In the genomic region with DNA sequence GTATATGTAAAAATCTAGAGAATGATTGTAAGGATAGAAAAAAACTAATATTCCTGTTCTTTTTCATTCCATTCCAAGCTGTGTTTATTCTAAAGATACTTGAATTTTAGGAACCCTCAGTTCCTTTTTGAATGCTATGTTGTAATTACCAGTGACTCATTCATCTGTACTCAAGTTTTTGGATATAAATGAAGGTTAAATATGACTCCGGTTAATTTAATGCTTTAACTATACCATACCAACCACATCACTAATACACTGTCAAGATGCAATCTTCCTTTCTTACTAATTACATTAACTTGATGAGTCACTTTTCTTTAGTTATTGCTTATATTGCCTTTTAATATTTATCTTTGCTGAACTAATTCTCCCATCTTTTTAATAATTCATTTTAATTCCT, we compare ENCODE assay signal across 17 cellular contexts.
A peak's percentile ranks its signal among the peaks of the same experiment; 100 is the strongest.
DNase-seq lines count a peak whose midpoint lies in the region; ATAC-seq and TF ChIP-seq lines count a peak whose summit lies in the region.
"Had no signal": no experiment of that assay in that cellular context is flagged by ENCODE, and none has a peak within 500 bp of the region (broad histone marks: within the 10 kb centered on the region; RNA-seq: fewer than 3 reads in every experiment).

No MANE protein-coding gene starts in this region.

- H3K4me3 ChIP-seq in epithelial cell of esophagus (ENCODE audit: low read length), result no peak overlapping the region
- H3K4me3 ChIP-seq: body of pancreas, heart right ventricle, skin epidermis had no signal

- TF ChIP-seq CTCF in epithelial cell of esophagus (IDR thresholded peaks at IDR 0.05; ENCODE audit: insufficient read depth, low read depth, low read length, missing control alignments), result no peak

- DNase-seq in EH (ENCODE audit: low read depth), result peak; percentile 92
- peak; percentile 74 for DNase-seq in NOMO-1 treated with DMSO at 0.1 percent for 48 hours (lab: John Stamatoyannopoulos, UW; ENCODE audit: unreplicated experiment)
- DNase-seq in epithelial cell of esophagus (ENCODE audit: low read depth), result peak; percentile 65
- DNase-seq in putamen (ENCODE audit: low spot score), result peak; percentile 35
- no peak for DNase-seq in medulla oblongata (ENCODE audit: extremely low spot score)
- no peak for DNase-seq in effector memory CD8-positive, alpha-beta T cell
- DNase-seq in NCI-H1092 (lab: John Stamatoyannopoulos, UW), result no peak
- DNase-seq: body of pancreas; effector CD8-positive, alpha-beta T cell; heart right ventricle; NCI-H1417 treated with DMSO at 0.1 percent for 48 hours; NCI-H524 treated with DMSO at 0.1 percent for 48 hours; T-helper 9 cell had no signal

- no peak overlapping the region for H3K27ac Mint-ChIP-seq in effector memory CD8-positive, alpha-beta T cell
- H3K27ac Mint-ChIP-seq: natural killer cell treated with Interleukin-12 subunit alpha and Interleukin-12 subunit beta and Interleukin-15 and Interleukin-18, amount 100 ng/mL, for 72 hours had no signal

- ATAC-seq in GM21529 (IDR thresholded peaks at IDR 0.05; ENCODE audit: unreplicated experiment), result no peak
- no peak for ATAC-seq in effector memory CD8-positive, alpha-beta T cell (replicated peaks)
- ATAC-seq: body of pancreas; heart right ventricle; natural killer cell treated with Interleukin-12 subunit alpha and Interleukin-12 subunit beta and Interleukin-15 and Interleukin-18, amount 100 ng/mL, for 72 hours; Right ventricle myocardium inferior had no signal

- no peaks in the 10 kb centered on the region for H3K9me3 Mint-ChIP-seq in effector memory CD8-positive, alpha-beta T cell
- H3K9me3 Mint-ChIP-seq: natural killer cell treated with Interleukin-12 subunit alpha and Interleukin-12 subunit beta and Interleukin-15 and Interleukin-18, amount 100 ng/mL, for 72 hours had no signal

- no peaks in the 10 kb centered on the region for H3K27me3 Mint-ChIP-seq in effector memory CD8-positive, alpha-beta T cell
- H3K27me3 Mint-ChIP-seq: natural killer cell treated with Interleukin-12 subunit alpha and Interleukin-12 subunit beta and Interleukin-15 and Interleukin-18, amount 100 ng/mL, for 72 hours had no signal

- H3K36me3 Mint-ChIP-seq in effector memory CD8-positive, alpha-beta T cell (ENCODE audit: insufficient read depth), result peaks cover 30% of the 10 kb centered on the region

- H3K4me1 Mint-ChIP-seq in effector memory CD8-positive, alpha-beta T cell (ENCODE audit: low read depth in 2 of 2), result no peaks in the 10 kb centered on the region

- H3K4me3 Mint-ChIP-seq in effector memory CD8-positive, alpha-beta T cell, result no peak overlapping the region
- H3K4me3 Mint-ChIP-seq: natural killer cell treated with Interleukin-12 subunit alpha and Interleukin-12 subunit beta and Interleukin-15 and Interleukin-18, amount 100 ng/mL, for 72 hours had no signal

Comparison
In these comparisons a context has a peak if more than half of its experiments do, and no peak if none do; other contexts are left out.
1. DNase-seq: peak in EH (single experiment), NOMO-1 treated with DMSO at 0.1 percent for 48 hours (single experiment), epithelial cell of esophagus (single experiment) and putamen (single experiment); none in medulla oblongata (single experiment), effector memory CD8-positive, alpha-beta T cell (0 of 3) and NCI-H1092 (single experiment).